ENCODE assay signal across 7 cellular contexts in the genomic region with DNA sequence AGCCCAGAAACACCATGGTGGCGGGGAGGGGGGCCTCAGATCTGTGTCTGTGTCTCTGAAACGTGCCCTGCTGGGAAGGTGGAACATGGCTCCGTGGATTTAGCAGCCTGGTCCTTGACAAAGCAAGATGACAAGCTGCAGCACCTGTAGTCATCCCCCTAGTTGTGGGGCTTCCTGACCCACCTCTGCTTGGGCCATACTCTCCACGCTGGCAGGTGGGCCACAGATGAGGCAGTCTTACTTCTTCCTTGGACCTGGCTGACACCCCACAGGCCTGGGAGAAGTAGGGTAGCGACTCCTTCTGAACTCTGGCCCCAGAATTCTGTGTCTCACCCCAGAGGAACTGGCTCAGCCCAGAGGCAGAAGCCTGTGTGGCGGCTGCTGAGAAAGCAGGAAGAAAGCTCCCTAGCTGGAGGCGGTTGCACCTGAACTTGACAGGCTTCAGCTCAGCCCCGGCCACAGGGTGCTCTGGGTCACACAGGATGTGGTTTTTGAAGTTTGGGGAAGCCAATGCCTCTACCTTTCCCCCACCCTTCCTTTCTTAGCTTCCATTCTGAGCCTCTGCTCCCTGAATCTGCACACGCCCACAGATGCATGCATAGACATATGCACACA.
DNase-seq lines count a peak whose midpoint lies in the region; ATAC-seq lines count a peak whose summit lies in the region.

No MANE protein-coding gene starts in this region.

- no peaks in the 10 kb centered on the region for H3K36me3 Mint-ChIP-seq in naive B cell

- peaks cover 41 to 73% (median 58%) of the 10 kb centered on the region in 3 donors for H3K4me1 Mint-ChIP-seq in naive B cell

- H3K9me3 Mint-ChIP-seq in naive B cell: no peaks in the 10 kb centered on the region

- peak; percentile 40 to 49 for DNase-seq in activated CD8-positive, alpha-beta memory T cell treated with anti-CD3 and anti-CD28 coated beads for 1 hour (ENCODE audit: extremely low read depth in 1 of 2, low read depth in 1 of 2)
- DNase-seq in naive B cell: peak; percentile 75
- no peak for DNase-seq in NCI-H1105 (lab: John Stamatoyannopoulos, UW)
- DNase-seq in cerebellum (ENCODE audit: low spot score): no peak
- no peak for DNase-seq in HCEC 1CT

- H3K4me3 Mint-ChIP-seq in naive B cell: peak overlapping the region; percentile 36 to 89 (median 72)

- no peaks in the 10 kb centered on the region for H3K27me3 Mint-ChIP-seq in naive B cell

- ATAC-seq in GM19468 (IDR thresholded peaks at IDR 0.05; ENCODE audit: extremely low read depth, unreplicated experiment) (peak; percentile 86), HG03521 (IDR thresholded peaks at IDR 0.05; ENCODE audit: unreplicated experiment) (peak; percentile 88), naive B cell (ENCODE audit: low read depth in 2 of 2) (peak; percentile 94 to 96)

- H3K27ac Mint-ChIP-seq in naive B cell: peak overlapping the region; percentile 91 to 98 (median 96)

Comparison
In these comparisons a context has a peak if more than half of its experiments do, and no peak if none do; other contexts are left out.
1. DNase-seq: peak in activated CD8-positive, alpha-beta memory T cell treated with anti-CD3 and anti-CD28 coated beads for 1 hour (2 of 2) and naive B cell (single experiment); none in NCI-H1105 (single experiment), cerebellum (single experiment) and HCEC 1CT (single experiment).
2. Peak in every context shown above with its lines, with median percentiles within 50 percentile points of each other: ATAC-seq.